In the genomic region with DNA sequence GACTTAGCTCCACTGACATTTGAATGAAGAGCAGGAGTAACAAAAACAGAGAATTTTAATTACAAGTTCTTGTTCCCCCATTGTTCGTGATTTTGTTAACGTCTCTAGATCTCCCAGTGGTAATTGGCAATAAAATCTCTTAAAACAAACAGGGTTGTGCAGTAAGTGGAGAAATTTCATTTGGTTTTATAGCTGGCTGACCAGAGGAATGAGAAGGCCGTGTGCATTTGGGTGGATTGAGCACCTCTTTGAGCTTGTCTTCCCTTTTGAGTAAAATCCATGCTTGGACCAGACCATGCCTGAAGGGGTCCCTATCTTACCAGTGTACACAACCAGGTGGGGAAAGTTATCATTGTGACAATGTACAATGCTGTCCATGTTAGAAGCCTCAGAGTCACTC, we compare ENCODE assay signal across 24 cellular contexts.
DNase-seq lines count a peak whose midpoint lies in the region; ATAC-seq, FAIRE-seq and TF ChIP-seq lines count a peak whose summit lies in the region.
"Had no signal": no experiment of that assay in that cellular context is flagged by ENCODE, and none has a peak within 500 bp of the region (broad histone marks: within the 10 kb centered on the region; RNA-seq: fewer than 3 reads in every experiment).

No MANE protein-coding gene starts in this region.

- no peak overlapping the region for H3K4me3 ChIP-seq in HCT116 (replicated peaks in 1 of 2; ENCODE audit: low read depth in 1 of 2, low read length in 2 of 2)
- H3K4me3 ChIP-seq in epithelial cell of proximal tubule (ENCODE audit: low read depth, low read length): no peak overlapping the region
- H3K4me3 ChIP-seq in mesenchymal stem cell (ENCODE audit: insufficient read depth in 1 of 2, low read depth in 1 of 2, low read length in 2 of 2): no peak overlapping the region
- H3K4me3 ChIP-seq: MG63 had no signal

- POLR2A ChIA-PET in HCT116 (lab: Charles Lee): no interaction called here

- H3K9me3 ChIP-seq in HCT116 (ENCODE audit: control insufficient read depth in 1 of 2, insufficient read depth in 1 of 2, low read depth in 1 of 2, low read length in 2 of 2): no peaks in the 10 kb centered on the region
- H3K9me3 ChIP-seq in mesenchymal stem cell (ENCODE audit: control insufficient read depth, low read length): no peaks in the 10 kb centered on the region
- H3K9me3 ChIP-seq: MG63 had no signal

- no peaks in the 10 kb centered on the region for H3K27me3 ChIP-seq in HCT116 (ENCODE audit: insufficient read depth, low read length)
- peaks cover 0 to 12% of the 10 kb centered on the region in 2 experiments for H3K27me3 ChIP-seq in mesenchymal stem cell (ENCODE audit: control insufficient read depth in 1 of 2, insufficient read depth in 1 of 2, low read length in 2 of 2)
- H3K27me3 ChIP-seq: MG63 had no signal

- H3K79me2 ChIP-seq in HCT116 (ENCODE audit: insufficient read depth, low read length): no peaks in the 10 kb centered on the region

- WGBS in mesenchymal stem cell: 96% methylated on average over 3 of the region's 3 CpGs

- H2BK15ac ChIP-seq in mesenchymal stem cell (ENCODE audit: low read depth, poor library complexity, severe bottlenecking): no peak overlapping the region

- intact Hi-C loops in HCT116 (cut with micrococcal nuclease) (no loop called here), left cardiac atrium (cut with DNase I) (no loop called here)

- TF ChIP-seq RAD21 in HCT116 (IDR thresholded peaks at IDR 0.05; ENCODE audit: low read depth): 0 out of 2 replicates have a peak, but pooled peaks have one; percentile 16

- H3K4me1 ChIP-seq in HCT116 (ENCODE audit: control insufficient read depth in 1 of 2, insufficient read depth in 2 of 2, low read length in 2 of 2) (peaks cover 16% of the 10 kb centered on the region in 2 experiments), mesenchymal stem cell (ENCODE audit: control insufficient read depth, insufficient read depth, low read depth, low read length) (peaks cover 23% of the 10 kb centered on the region)

- no peak overlapping the region for H3K14ac ChIP-seq in mesenchymal stem cell (ENCODE audit: low read length in 2 of 2)

- TF ChIP-seq POLR2A in HCT116 (IDR thresholded peaks at IDR 0.05; ENCODE audit: borderline replicate concordance, extremely low read depth, insufficient read depth, insufficient read length): no peak

- H3K18ac ChIP-seq in mesenchymal stem cell (ENCODE audit: low read depth in 1 of 2, low read length in 2 of 2): no peak overlapping the region

- in situ Hi-C loops in Caki2 (cut with HindIII; ENCODE audit: low pct_unique_long_range_greater_than_20kb, low sequenced_read_pairs): no loop called here

- H3K36me3 ChIP-seq in HCT116 (ENCODE audit: control insufficient read depth in 1 of 2, insufficient read depth in 2 of 2, low read length in 2 of 2) (no peaks in the 10 kb centered on the region), mesenchymal stem cell (ENCODE audit: control insufficient read depth in 1 of 2, insufficient read depth in 2 of 2, low read depth in 1 of 2, low read length in 2 of 2) (no peaks in the 10 kb centered on the region)
- H3K36me3 ChIP-seq: MG63 had no signal

- H3K79me1 ChIP-seq in mesenchymal stem cell (replicated peaks; ENCODE audit: low read length, poor library complexity, severe bottlenecking): peaks cover 15% of the 10 kb centered on the region

- FAIRE-seq in D721Med (lab: Jason Lieb, UNC): no peak
- FAIRE-seq: GM12891, H1 had no signal

- ATAC-seq in HCT116: no peak
- no peak for ATAC-seq in left cardiac atrium

- no peak for TF ChIP-seq CTCF in HCT116 (IDR thresholded peaks at IDR 0.05 in 2 of 3, conservative IDR thresholded peaks at IDR 0.05 in 1 of 3; ENCODE audit: borderline replicate concordance in 1 of 3, insufficient read depth in 1 of 3, low read depth in 2 of 3, low read length in 2 of 3)
- no peak for TF ChIP-seq CTCF in epithelial cell of proximal tubule (conservative IDR thresholded peaks at IDR 0.05; ENCODE audit: low read depth, low read length)
- no peak for TF ChIP-seq CTCF in D721Med (IDR thresholded peaks at IDR 0.05; ENCODE audit: insufficient read depth, missing control alignments)

- no peak overlapping the region for H2AK5ac ChIP-seq in mesenchymal stem cell (ENCODE audit: low read length, severe bottlenecking)

- H2BK5ac ChIP-seq in mesenchymal stem cell (ENCODE audit: low read depth, low read length, poor library complexity, severe bottlenecking): no peak overlapping the region

- no TSS peak for BruUV-seq in HCT116 (replicated peaks; lab: Mats Ljungman, UMichigan)

- no peak overlapping the region for H3K9ac ChIP-seq in HCT116 (ENCODE audit: low read length)
- H3K9ac ChIP-seq in mesenchymal stem cell (ENCODE audit: low read length): no peak overlapping the region

- no peak overlapping the region for H4K91ac ChIP-seq in mesenchymal stem cell (ENCODE audit: low read length)

- CTCF ChIA-PET in HCT116 (lab: Charles Lee): interaction anchor here (0.9 to 1.0 kb wide), 2 partner anchors 136 to 202 kb away, joined by 3 to 4 read pairs; no protein-coding TSS in a partner anchor

- H3K4me2 ChIP-seq in HCT116 (ENCODE audit: low read length) (no peak overlapping the region), mesenchymal stem cell (ENCODE audit: low read length, poor library complexity, severe bottlenecking) (no peak overlapping the region)

- RAD21 ChIA-PET in HCT116 (lab: Charles Lee; ENCODE audit: low non-redundant PET in 1 of 2, low total read pairs in 2 of 2, uncharacterized antibody in 2 of 2, unreplicated experiment in 2 of 2): no interaction called here

- H3K4ac ChIP-seq in mesenchymal stem cell (ENCODE audit: low read depth in 1 of 2, low read length in 2 of 2): no peak overlapping the region

- H2BK120ac ChIP-seq in mesenchymal stem cell (ENCODE audit: low read depth, low read length): no peak overlapping the region

- DNase-seq in Caki2 (ENCODE audit: low read depth) (peak; percentile 74), HCT116 (ENCODE audit: low read depth, low spot score) (no peak), epithelial cell of proximal tubule (ENCODE audit: low read depth) (peak; percentile 16), mesenchymal stem cell (no peak), left cardiac atrium (no peak), substantia nigra (lab: John Stamatoyannopoulos, UW) (no peak), D721Med (ENCODE audit: insufficient read length, low spot score) (no peak)
- DNase-seq: CD4-positive, CD25-positive, alpha-beta regulatory T cell; EL; GDM1; HCEC 1CT; KBM-7; MG63; NCI-H1105 treated with DMSO at 0.1 percent for 48 hours; NCI-H146; NCI-H1930; NCI-H2107; NCI-H446; NCI-H524 treated with DMSO at 0.1 percent for 48 hours; NCI-H774; SHP77 had no signal

- H3K9me2 ChIP-seq in HCT116 (ENCODE audit: insufficient read depth): no peaks in the 10 kb centered on the region

- no peak overlapping the region for H2BK12ac ChIP-seq in mesenchymal stem cell (ENCODE audit: low read length in 2 of 2)

- no peak overlapping the region for H3K27ac ChIP-seq in HCT116 (ENCODE audit: low read depth, low read length)
- peak overlapping the region; percentile 45 for H3K27ac ChIP-seq in mesenchymal stem cell (ENCODE audit: low read length, poor library complexity, severe bottlenecking)
- H3K27ac ChIP-seq in substantia nigra (ENCODE audit: low read depth, low read length, poor library complexity, severe bottlenecking): no peak overlapping the region
- H3K27ac ChIP-seq: RWPE1 had no signal

- H4K8ac ChIP-seq in mesenchymal stem cell (ENCODE audit: low read length): no peak overlapping the region

- no peaks in the 10 kb centered on the region for H4K20me1 ChIP-seq in HCT116 (ENCODE audit: insufficient read depth)

- no peak overlapping the region for H3K23ac ChIP-seq in mesenchymal stem cell (ENCODE audit: low read length in 2 of 2)

- no peak overlapping the region for H2AFZ ChIP-seq in HCT116 (ENCODE audit: low read depth, low read length, poor library complexity, severe bottlenecking)
- H2AFZ ChIP-seq in mesenchymal stem cell (ENCODE audit: low read depth, low read length): no peak overlapping the region

TF ChIP-seq in HCT116, 20 proteins besides CTCF, POLR2A, EP300 and RAD21:
- TF ChIP-seq EZH2 (IDR thresholded peaks at IDR 0.05) (no peak), YY1 (IDR thresholded peaks at IDR 0.05; ENCODE audit: extremely low read depth, insufficient replicate concordance, low read depth, low read length) (no peak), JUND (IDR thresholded peaks at IDR 0.05) (no peak), FOSL1 (IDR thresholded peaks at IDR 0.05; ENCODE audit: low read depth) (no peak)
- TF ChIP-seq, protein P1, sequence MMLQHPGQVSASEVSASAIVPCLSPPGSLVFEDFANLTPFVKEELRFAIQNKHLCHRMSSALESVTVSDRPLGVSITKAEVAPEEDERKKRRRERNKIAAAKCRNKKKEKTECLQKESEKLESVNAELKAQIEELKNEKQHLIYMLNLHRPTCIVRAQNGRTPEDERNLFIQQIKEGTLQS (IDR thresholded peaks at IDR 0.05): no peak

Comparison
In these comparisons a context has a peak if more than half of its experiments do, and no peak if none do; other contexts are left out.
1. DNase-seq: peak in Caki2 (single experiment) and epithelial cell of proximal tubule (single experiment); none in HCT116 (single experiment), mesenchymal stem cell (single experiment), left cardiac atrium (single experiment), substantia nigra (0 of 49) and D721Med (single experiment).